ENCODE assay signal across 8 cellular contexts in the genomic region with DNA sequence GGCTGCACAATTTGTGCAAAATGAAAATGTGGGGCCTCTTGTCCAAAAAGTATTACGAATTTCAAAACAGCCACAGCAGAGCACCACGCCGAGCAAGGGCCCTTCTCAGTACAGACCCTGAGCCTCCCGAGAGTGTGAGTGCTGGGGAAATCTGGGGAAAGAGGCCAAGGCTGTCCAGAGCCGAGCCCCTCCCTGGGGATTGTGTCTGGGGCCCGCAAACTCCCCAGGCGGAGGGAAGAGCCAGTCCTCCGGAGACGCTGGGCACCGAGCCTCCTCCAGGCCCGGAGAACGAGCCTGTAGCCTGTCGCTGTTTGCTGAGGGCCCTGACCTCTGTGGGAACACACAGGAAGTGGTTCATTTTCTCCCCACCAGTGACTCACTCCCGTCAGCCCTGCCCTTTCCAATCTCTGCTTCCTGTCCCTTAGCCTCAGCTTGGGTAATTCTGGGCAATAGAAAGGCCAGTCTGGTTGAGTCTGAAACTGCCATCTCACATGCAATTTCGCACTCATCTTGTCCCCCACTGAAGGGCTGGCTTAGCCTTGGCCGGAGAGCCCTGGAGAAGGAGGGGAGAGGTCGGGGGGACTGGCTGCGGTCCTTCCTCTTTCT. TPM values are rescaled to one million over a fixed set of nuclear protein-coding genes. Genes with fewer than 3 reads are reported as not detected.
DNase-seq lines count a peak whose midpoint lies in the region; ATAC-seq and TF ChIP-seq lines count a peak whose summit lies in the region.

No MANE protein-coding gene starts in this region.

- H3K4me3 Mint-ChIP-seq in glutamatergic neuron (ENCODE audit: unreplicated experiment) = no peak overlapping the region

- peak; percentile 89 for ATAC-seq in GM21737 (IDR thresholded peaks at IDR 0.05; ENCODE audit: unreplicated experiment)

- no peak overlapping the region for H3K27ac Mint-ChIP-seq in glutamatergic neuron (ENCODE audit: unreplicated experiment)

- no peaks in the 10 kb centered on the region for H3K27me3 Mint-ChIP-seq in glutamatergic neuron (ENCODE audit: unreplicated experiment)

- no peaks in the 10 kb centered on the region for H3K36me3 Mint-ChIP-seq in glutamatergic neuron (ENCODE audit: unreplicated experiment)

- peaks cover 6% of the 10 kb centered on the region for H3K4me1 Mint-ChIP-seq in glutamatergic neuron (ENCODE audit: low read depth, unreplicated experiment)

- no peak for TF ChIP-seq CTCF in glutamatergic neuron (IDR thresholded peaks at IDR 0.05; ENCODE audit: partially characterized antibody, unreplicated experiment)

- DNase-seq in GDM1 (lab: John Stamatoyannopoulos, UW) (peak; percentile 75), Kasumi-1 (lab: John Stamatoyannopoulos, UW) (peak; percentile 66 to 71), cerebellar cortex (ENCODE audit: low spot score) (peak; percentile 21), lung microvascular endothelial cell (ENCODE audit: low read depth in 2 of 2) (peak; percentile 92 to 95), glutamatergic neuron (no peak)
- peak; percentile 34 for DNase-seq in activated CD4-positive, CD25-positive, alpha-beta regulatory T cell treated with anti-CD3 and anti-CD28 coated beads, Interleukin-2, amount 50 U/mL, for 16 hours (ENCODE audit: low read depth, low spot score)
- peak; percentile 60 for DNase-seq in stimulated activated CD8-positive, alpha-beta memory T cell treated with anti-CD3 and anti-CD28 coated beads, Interleukin-12 subunit alpha, Interleukin-12 subunit beta, amount 100 ng/mL, for 4 hours (ENCODE audit: low read depth)

- H3K9me3 Mint-ChIP-seq in glutamatergic neuron (ENCODE audit: unreplicated experiment) = no peaks in the 10 kb centered on the region

RNA-seq across cellular contexts. Expression of a gene that starts 19.5 kb away (rescaled TPM):
- total RNA-seq in lung microvascular endothelial cell (22.0 and 27.2 TPM in 2 replicates), glutamatergic neuron (ENCODE audit: unreplicated experiment) (66.2 TPM)
